Comparison of ENCODE assay signal across 8 cellular contexts in genomic region chr6:29926081-29926794, GRCh38. TPM values are rescaled to one million over a fixed set of nuclear protein-coding genes. Genes with fewer than 3 reads are reported as not detected.
DNase-seq lines count a peak whose midpoint lies in the region; ATAC-seq and TF ChIP-seq lines count a peak whose summit lies in the region.

No MANE protein-coding gene starts in this region.

- H3F3A ChIP-seq in PC-9 (ENCODE audit: insufficient read depth, low read depth) (no peaks in the 10 kb centered on the region), MM.1S (ENCODE audit: insufficient read depth, low read length) (no peaks in the 10 kb centered on the region)

- H3K4me2 ChIP-seq in PC-9 (peak overlapping the region; percentile 53), MM.1S (ENCODE audit: low read depth, low read length) (no peak overlapping the region)

- peaks cover 5% of the 10 kb centered on the region for H3K27me3 ChIP-seq in AG04450 (ENCODE audit: control insufficient read depth, insufficient read depth, low read length)
- H3K27me3 ChIP-seq in PC-9 (ENCODE audit: insufficient read depth, low read depth), result no peaks in the 10 kb centered on the region
- no peaks in the 10 kb centered on the region for H3K27me3 ChIP-seq in mucosa of stomach (ENCODE audit: control insufficient read depth, insufficient read depth, low read length)
- H3K27me3 ChIP-seq in MM.1S (replicated peaks; ENCODE audit: insufficient read depth, low read length), result no peaks in the 10 kb centered on the region

- TSS peak; percentile 77 for BruUV-seq in PC-9 (replicated peaks; lab: Mats Ljungman, UMichigan)

- H4K20me1 ChIP-seq in PC-9 (ENCODE audit: insufficient read depth) (no peaks in the 10 kb centered on the region), MM.1S (ENCODE audit: insufficient read depth, low read length) (no peaks in the 10 kb centered on the region)

- CTCF ChIA-PET in AG04450 (lab: Charles Lee) (no interaction called here), PC-9 (lab: Charles Lee) (interaction anchor here (0.6 kb wide), 1 partner anchor 336 kb away, joined by 3 read pairs; no protein-coding TSS in a partner anchor)

- H3K79me2 ChIP-seq in PC-9 (ENCODE audit: low read depth) (no peaks in the 10 kb centered on the region), MM.1S (ENCODE audit: low read length) (no peaks in the 10 kb centered on the region)

- POLR2A ChIA-PET in AG04450 (lab: Yijun Ruan, JAX) (no interaction called here), PC-9 (lab: Charles Lee; ENCODE audit: unreplicated experiment) (interaction anchor here (0.6 to 0.7 kb wide), 3 partner anchors 69 to 286 kb away, joined by 4 to 7 read pairs (median 6); no protein-coding TSS in a partner anchor)

- H3K4me1 ChIP-seq in PC-9 (replicated peaks; ENCODE audit: insufficient read depth), result no peaks in the 10 kb centered on the region
- H3K4me1 ChIP-seq in mucosa of stomach (ENCODE audit: control insufficient read depth, insufficient read depth, low read length), result peaks cover 10% of the 10 kb centered on the region
- H3K4me1 ChIP-seq in MM.1S (ENCODE audit: low read length), result no peaks in the 10 kb centered on the region

- H3K4me3 ChIP-seq in AG04450 (ENCODE audit: low read depth, low read length) (peak overlapping the region; percentile 62), PC-9 (peak overlapping the region; percentile 46; the same call in 1 of the 2 replicates), mucosa of stomach (ENCODE audit: low read length) (peak overlapping the region; percentile 17), MM.1S (ENCODE audit: low read length) (no peak overlapping the region)

- H3K9me2 ChIP-seq in PC-9 (ENCODE audit: insufficient read depth), result no peaks in the 10 kb centered on the region
- no peaks in the 10 kb centered on the region for H3K9me2 ChIP-seq in MM.1S (replicated peaks; ENCODE audit: insufficient read depth, low read length)

- H2AFZ ChIP-seq in PC-9 (peak overlapping the region; percentile 70; the same call in 1 of the 2 replicates), MM.1S (ENCODE audit: low read length) (no peak overlapping the region)

- peaks cover 4% of the 10 kb centered on the region; the same call in 1 of the 2 replicates for H3K9me3 ChIP-seq in AG04450 (ENCODE audit: control insufficient read depth, insufficient read depth, low read length)
- H3K9me3 ChIP-seq in PC-9 (ENCODE audit: insufficient read depth, low read depth), result no peaks in the 10 kb centered on the region
- H3K9me3 ChIP-seq in mucosa of stomach (ENCODE audit: control insufficient read depth, low read length), result no peaks in the 10 kb centered on the region
- no peaks in the 10 kb centered on the region for H3K9me3 ChIP-seq in MM.1S (replicated peaks; ENCODE audit: insufficient read depth, low read length)

- DNase-seq in AG04450 (ENCODE audit: low read depth, low spot score), result no peak
- peak in 1 of 2 experiments; percentile 22 for DNase-seq in PC-9
- DNase-seq in dermis blood vessel endothelial cell, result peak; percentile 16
- no peak for DNase-seq in NCI-H2196 treated with DMSO at 0.1 percent for 48 hours (lab: John Stamatoyannopoulos, UW; ENCODE audit: unreplicated experiment)
- DNase-seq in HuH-7 (ENCODE audit: low spot score), result no peak
- DNase-seq in MM.1S, result no peak

- H3K9ac ChIP-seq in mucosa of stomach (ENCODE audit: low read length) (peak overlapping the region; percentile 98), MM.1S (ENCODE audit: low read length) (no peak overlapping the region)

- H3K27ac ChIP-seq in AG04450 (ENCODE audit: low read depth, low read length), result no peak overlapping the region
- H3K27ac ChIP-seq in PC-9, result no peak overlapping the region
- H3K27ac ChIP-seq in MM.1S (ENCODE audit: low read length), result no peak overlapping the region

- peak; percentile 46 for ATAC-seq in GM21447 (IDR thresholded peaks at IDR 0.05; ENCODE audit: unreplicated experiment)

- H3K36me3 ChIP-seq in PC-9 (ENCODE audit: low read depth), result no peaks in the 10 kb centered on the region
- H3K36me3 ChIP-seq in mucosa of stomach (ENCODE audit: control insufficient read depth, insufficient read depth, low read length), result no peaks in the 10 kb centered on the region
- H3K36me3 ChIP-seq in MM.1S (replicated peaks; ENCODE audit: insufficient read depth, low read length), result no peaks in the 10 kb centered on the region

- TF ChIP-seq CTCF in AG04450 (IDR thresholded peaks at IDR 0.05; ENCODE audit: low read depth, low read length) (no peak), PC-9 (conservative IDR thresholded peaks at IDR 0.05) (no peak), MM.1S (IDR thresholded peaks at IDR 0.05; ENCODE audit: low read length) (no peak)

- intact Hi-C loops in PC-9 (cut with micrococcal nuclease; ENCODE audit: unreplicated experiment), result no loop called here

RNA-seq across cellular contexts. Expression of gene HLA-A, which starts 16.1 kb away (rescaled TPM):
- 368 and 445 TPM in 2 replicates for polyA plus RNA-seq in AG04450 (2011; rRNA removed)
- polyA minus RNA-seq in AG04450 (2011; rRNA and poly(A)+ RNA removed), result 80.3 and 107 TPM in 2 replicates
- 168 and 261 TPM in 2 replicates for total RNA-seq in PC-9 (2021)
- total RNA-seq in dermis blood vessel endothelial cell, result 595 and 927 TPM in 2 replicates
